ENCODE assay signal across 13 cellular contexts in the genomic region with DNA sequence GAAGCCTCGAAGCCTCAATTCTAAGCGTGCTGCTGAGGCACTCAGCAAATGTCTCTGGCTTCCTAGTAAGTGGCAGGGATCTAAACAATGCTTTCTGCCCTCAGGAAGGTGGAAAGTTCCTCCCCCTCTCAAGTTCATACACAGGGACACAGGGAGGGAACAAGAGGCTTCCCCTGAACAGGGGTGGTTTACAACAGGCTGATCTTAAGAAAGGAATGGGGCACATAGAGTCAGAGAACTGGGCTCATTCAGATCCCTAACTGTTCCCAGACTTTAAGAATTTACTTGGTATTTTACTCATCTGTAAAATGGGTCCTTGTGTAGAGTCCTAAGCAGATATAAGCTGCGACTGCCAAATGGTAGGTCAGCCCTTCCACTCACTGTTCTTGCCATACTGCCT. TPM values are rescaled to one million over a fixed set of nuclear protein-coding genes. Genes with fewer than 3 reads are reported as not detected.
DNase-seq lines count a peak whose midpoint lies in the region; ATAC-seq and TF ChIP-seq lines count a peak whose summit lies in the region.
"Had no signal": no experiment of that assay in that cellular context is flagged by ENCODE, and none has a peak within 500 bp of the region (broad histone marks: within the 10 kb centered on the region; RNA-seq: fewer than 3 reads in every experiment).

No MANE protein-coding gene starts in this region.

- no peak overlapping the region for H3K23ac ChIP-seq in mesendoderm (ENCODE audit: low read length)

- no peaks in the 10 kb centered on the region for H3K36me3 ChIP-seq in ascending aorta
- H3K36me3 ChIP-seq in mesendoderm (ENCODE audit: control insufficient read depth, insufficient read depth, low read length) = no peaks in the 10 kb centered on the region
- H3K36me3 ChIP-seq in thymus (ENCODE audit: control insufficient read depth, insufficient read depth) = no peaks in the 10 kb centered on the region
- H3K36me3 ChIP-seq: cardiac muscle cell had no signal

- H3K4me1 ChIP-seq in ascending aorta (peaks cover 20 to 63% of the 10 kb centered on the region in 2 donors), mesendoderm (ENCODE audit: control insufficient read depth, low read depth, low read length) (peaks cover 3% of the 10 kb centered on the region), thymus (ENCODE audit: control insufficient read depth, insufficient read depth, low read length) (no peaks in the 10 kb centered on the region)

- H3K4me3 ChIP-seq in ascending aorta (peak overlapping the region in 1 of 2 donors; percentile 82), mesendoderm (ENCODE audit: low read length) (no peak overlapping the region), thymus (ENCODE audit: low read length) (no peak overlapping the region)
- H3K4me3 ChIP-seq: cardiac muscle cell had no signal

- peak overlapping the region; percentile 84 to 89 for H3K27ac ChIP-seq in ascending aorta
- no peak overlapping the region for H3K27ac ChIP-seq in mesendoderm (ENCODE audit: low read depth, low read length)
- H3K27ac ChIP-seq in thymus (ENCODE audit: low read depth) = peak overlapping the region; percentile 18
- H3K27ac ChIP-seq: cardiac muscle cell had no signal

- no peak overlapping the region for H3K9ac ChIP-seq in mesendoderm (ENCODE audit: low read length)

- TF ChIP-seq CTCF in HFFc6 (IDR thresholded peaks at IDR 0.05) (no peak), ascending aorta (IDR thresholded peaks at IDR 0.05) (no peak)

- H3K79me2 ChIP-seq in mesendoderm (ENCODE audit: control insufficient read depth, insufficient read depth, low read length) = no peaks in the 10 kb centered on the region

- peaks cover 31% of the 10 kb centered on the region for H3K36me3 Mint-ChIP-seq in HFFc6 (ENCODE audit: low read depth)
- H3K36me3 Mint-ChIP-seq in activated T-helper 2 cell treated with anti-CD3 and anti-CD28 coated beads, Interferon-gamma antibody, Interleukin-2, Interleukin-4, amounts not matched to agents 10 μg/mL and 5 μg/mL and 100 μg/mL, durations not matched to agents 14 hours and 24 hours and 36 hours (ENCODE audit: low read depth) = no peaks in the 10 kb centered on the region

- no peak overlapping the region for H2AK5ac ChIP-seq in mesendoderm (ENCODE audit: low read length)

- H3K4me2 ChIP-seq in mesendoderm (ENCODE audit: low read length) = no peak overlapping the region

- no peaks in the 10 kb centered on the region for H3K9me3 Mint-ChIP-seq in HFFc6
- no peaks in the 10 kb centered on the region for H3K9me3 Mint-ChIP-seq in activated T-helper 2 cell treated with anti-CD3 and anti-CD28 coated beads, Interferon-gamma antibody, Interleukin-2, Interleukin-4, amounts not matched to agents 10 μg/mL and 5 μg/mL and 100 μg/mL, durations not matched to agents 14 hours and 24 hours and 36 hours

- no peaks in the 10 kb centered on the region; the same call in 1 of the 2 replicates for H3K27me3 Mint-ChIP-seq in HFFc6 (ENCODE audit: insufficient read depth)
- H3K27me3 Mint-ChIP-seq in activated T-helper 2 cell treated with anti-CD3 and anti-CD28 coated beads, Interferon-gamma antibody, Interleukin-2, Interleukin-4, amounts not matched to agents 10 μg/mL and 5 μg/mL and 100 μg/mL, durations not matched to agents 14 hours and 24 hours and 36 hours (ENCODE audit: low read depth) = peaks cover 37% of the 10 kb centered on the region

- H3K4ac ChIP-seq in mesendoderm (ENCODE audit: low read depth, low read length) = no peak overlapping the region

- peak overlapping the region; percentile 97 for H3K4me3 Mint-ChIP-seq in HFFc6
- no peak overlapping the region for H3K4me3 Mint-ChIP-seq in activated T-helper 2 cell treated with anti-CD3 and anti-CD28 coated beads, Interferon-gamma antibody, Interleukin-2, Interleukin-4, amounts not matched to agents 10 μg/mL and 5 μg/mL and 100 μg/mL, durations not matched to agents 14 hours and 24 hours and 36 hours (ENCODE audit: low read depth)

- H3K18ac ChIP-seq in mesendoderm (ENCODE audit: low read length) = no peak overlapping the region

- H3K9me3 ChIP-seq in ascending aorta (no peaks in the 10 kb centered on the region), thymus (ENCODE audit: control insufficient read depth) (no peaks in the 10 kb centered on the region)

- H2BK15ac ChIP-seq in mesendoderm (replicated peaks; ENCODE audit: low read depth) = no peak overlapping the region

- no peak overlapping the region for H3K56ac ChIP-seq in mesendoderm (ENCODE audit: low read length)

- intact Hi-C loops in ascending aorta (cut with DNase I) (loop anchor here (10.0 kb wide), 1 partner anchor 365 kb away; a partner anchor contains a TSS), left colon (cut with DNase I, micrococcal nuclease) (loop anchor here in 1 of 2 donors (10.0 kb wide), 1 partner anchor 125 kb away; no protein-coding TSS in a partner anchor)
- intact Hi-C loops in activated T-helper 2 cell treated with anti-CD3 and anti-CD28 coated beads, Interferon-gamma antibody, Interleukin-2, Interleukin-4, amounts not matched to agents 10 μg/mL and 5 μg/mL and 100 μg/mL, durations not matched to agents 14 hours and 24 hours and 36 hours (cut with micrococcal nuclease) = no loop called here

- peaks cover 3% of the 10 kb centered on the region for H3K79me1 ChIP-seq in mesendoderm (ENCODE audit: low read length)

- H3K4me1 Mint-ChIP-seq in HFFc6 (ENCODE audit: low read depth) = peaks cover 89% of the 10 kb centered on the region
- peaks cover 5% of the 10 kb centered on the region for H3K4me1 Mint-ChIP-seq in activated T-helper 2 cell treated with anti-CD3 and anti-CD28 coated beads, Interferon-gamma antibody, Interleukin-2, Interleukin-4, amounts not matched to agents 10 μg/mL and 5 μg/mL and 100 μg/mL, durations not matched to agents 14 hours and 24 hours and 36 hours (ENCODE audit: low read depth)

- no peak for DNase-seq in HFFc6
- DNase-seq in ascending aorta (ENCODE audit: low spot score in 2 of 2) = no peak
- peak; percentile 46 for DNase-seq in mesendoderm
- no peak for DNase-seq in activated T-helper 2 cell treated with anti-CD3 and anti-CD28 coated beads, Interferon-gamma antibody, Interleukin-2, Interleukin-4, amounts not matched to agents 10 μg/mL and 5 μg/mL and 100 μg/mL, durations not matched to agents 14 hours and 24 hours and 36 hours (ENCODE audit: low spot score)
- no peak for DNase-seq in NCI-H2029 treated with DMSO at 0.1 percent for 48 hours (lab: John Stamatoyannopoulos, UW)
- DNase-seq in left colon = no peak
- no peak for DNase-seq in NCI-H82 treated with DMSO at 0.1 percent for 48 hours (lab: John Stamatoyannopoulos, UW; ENCODE audit: unreplicated experiment)
- DNase-seq: activated T-cell treated with anti-CD3 and anti-CD28 coated beads for 4 hours, left cardiac atrium, NCI-H1694 treated with DMSO at 0.1 percent for 48 hours, retina had no signal

- no peak for ATAC-seq in left colon
- ATAC-seq: left cardiac atrium had no signal

- no peak overlapping the region for H4K5ac ChIP-seq in mesendoderm (ENCODE audit: low read length)

- H2BK5ac ChIP-seq in mesendoderm (ENCODE audit: low read length) = no peak overlapping the region

- H3K27me3 ChIP-seq in ascending aorta = no peaks in the 10 kb centered on the region
- no peaks in the 10 kb centered on the region for H3K27me3 ChIP-seq in mesendoderm (ENCODE audit: insufficient read depth, low read length, poor library complexity)
- H3K27me3 ChIP-seq in thymus (ENCODE audit: control insufficient read depth, insufficient read depth) = peaks cover 28% of the 10 kb centered on the region

- peak overlapping the region; percentile 94 for H3K27ac Mint-ChIP-seq in HFFc6
- H3K27ac Mint-ChIP-seq in activated T-helper 2 cell treated with anti-CD3 and anti-CD28 coated beads, Interferon-gamma antibody, Interleukin-2, Interleukin-4, amounts not matched to agents 10 μg/mL and 5 μg/mL and 100 μg/mL, durations not matched to agents 14 hours and 24 hours and 36 hours = no peak overlapping the region

- H2BK120ac ChIP-seq in mesendoderm (ENCODE audit: low read depth, low read length) = no peak overlapping the region

- no peak overlapping the region for H4K8ac ChIP-seq in mesendoderm (ENCODE audit: low read depth, low read length)

- WGBS in mesendoderm (ENCODE audit: extremely low coverage, insufficient coverage, low lambda C conversion rate) = no CpG with 5 or more reads among the region's 3 CpGs
- 64% methylated on average over 3 of the region's 3 CpGs for WGBS in thymus

RNA-seq across cellular contexts. Expression of a gene that starts 2.5 kb away (rescaled TPM):
- total RNA-seq in HFFc6 (2021; fragmentation: NEBNext Ultra II Directional; extraction: Animal tissue kit (Norgen Biotek cat#: 25700)) = 10 to 100 TPM; 50.8 to 77.0 (median 67.8) TPM
- 89.8 TPM for total RNA-seq in ascending aorta
- polyA plus RNA-seq in mesendoderm (2013, experiment 1 of 2) = 7.2 TPM
- polyA plus RNA-seq in mesendoderm (2013, experiment 2 of 2) = 7.8 TPM
- polyA plus RNA-seq in thymus = 6.2 TPM
- total RNA-seq in activated T-helper 2 cell treated with anti-CD3 and anti-CD28 coated beads, Interferon-gamma antibody, Interleukin-2, Interleukin-4, amounts not matched to agents 10 μg/mL and 5 μg/mL and 100 μg/mL, durations not matched to agents 14 hours and 24 hours and 36 hours = 5.3 and 8.5 TPM in 2 replicates
- 10 to 100 TPM; 56.9 to 62.3 TPM for total RNA-seq in left colon
